35 cellular contexts compared by ENCODE assay signal in genomic region chr10:22053048-22053447, GRCh38. TPM values are rescaled to one million over a fixed set of nuclear protein-coding genes. Genes with fewer than 3 reads are reported as not detected.
DNase-seq lines count a peak whose midpoint lies in the region; ATAC-seq and TF ChIP-seq lines count a peak whose summit lies in the region.
"Had no signal": no experiment of that assay in that cellular context is flagged by ENCODE, and none has a peak within 500 bp of the region (broad histone marks: within the 10 kb centered on the region; RNA-seq: fewer than 3 reads in every experiment).

No MANE protein-coding gene starts in this region.

- no peaks in the 10 kb centered on the region for H3K27me3 ChIP-seq in tibial nerve
- H3K27me3 ChIP-seq: sigmoid colon, transverse colon had no signal

- TF ChIP-seq POLR2A in tibial nerve (IDR thresholded peaks at IDR 0.05), result no peak

- peaks cover 2% of the 10 kb centered on the region for H3K36me3 Mint-ChIP-seq in T-helper 17 cell (ENCODE audit: low read depth)
- H3K36me3 Mint-ChIP-seq: immature natural killer cell, naive B cell had no signal

- peak; percentile 23 for ATAC-seq in T-helper 17 cell
- no peak for ATAC-seq in GM19023 (IDR thresholded peaks at IDR 0.05; ENCODE audit: unreplicated experiment)
- ATAC-seq: left ventricle myocardium superior, Panc1 had no signal

- 64 to 76% methylated on average over 5 of the region's 5 CpGs for WGBS in tibial nerve, 2 donors

- H3K9me3 ChIP-seq in T-helper 17 cell (ENCODE audit: control insufficient read depth, low read length, poor library complexity, severe bottlenecking), result peaks cover 4% of the 10 kb centered on the region
- no peaks in the 10 kb centered on the region for H3K9me3 ChIP-seq in tibial nerve
- H3K9me3 ChIP-seq: sigmoid colon, transverse colon had no signal

- H3K4me3 Mint-ChIP-seq in T-helper 17 cell, result no peak overlapping the region
- H3K4me3 Mint-ChIP-seq: activated CD4-positive, alpha-beta T cell treated with anti-CD3 and anti-CD28 coated beads, Interleukin-2, amount 10 ng/mL, durations not matched to agents 24 days and 14 days; activated naive CD8-positive, alpha-beta T cell; HFFc6; immature natural killer cell; naive B cell had no signal

- TF ChIP-seq CTCF in tibial nerve (IDR thresholded peaks at IDR 0.05), result no peak

- H3K27me3 Mint-ChIP-seq in T-helper 17 cell, result no peaks in the 10 kb centered on the region
- H3K27me3 Mint-ChIP-seq: progenitor cell of endocrine pancreas had no signal

- DNase-seq in HT1080 (ENCODE audit: low read depth) (peak; percentile 30), T-helper 17 cell (no peak), kidney tubule cell (ENCODE audit: low spot score) (peak; percentile 59), tibial nerve (ENCODE audit: low spot score in 2 of 2) (peak; percentile 5 to 17), NCI-H69 (lab: John Stamatoyannopoulos, UW) (no peak), inferior parietal cortex (ENCODE audit: extremely low spot score) (no peak)
- DNase-seq: activated CD4-positive, alpha-beta T cell treated with anti-CD3 and anti-CD28 coated beads, Interleukin-2, amount 10 ng/mL, durations not matched to agents 24 days and 14 days; activated CD8-positive, alpha-beta memory T cell treated with anti-CD3 and anti-CD28 coated beads for 24 hours; activated effector memory CD4-positive, alpha-beta T cell treated with Interleukin-2 at 50 U/mL for 16 hours; activated T-cell treated with anti-CD3 and anti-CD28 coated beads for 4 hours; C1 segment of cervical spinal cord; COR-L47; GF-D8; GM23248; HFFc6; immature natural killer cell; left ventricle myocardium superior; midbrain; naive B cell; NCI-H1436; NCI-H2081; NCI-H345; nucleus accumbens; SIG-M5; sigmoid colon; stimulated activated CD4-positive, alpha-beta T cell treated with anti-CD3 and anti-CD28 coated beads, Interleukin-12 subunit alpha, Interleukin-12 subunit beta, amount 100 ng/mL, for 4 hours; stimulated activated CD4-positive, alpha-beta T cell treated with anti-CD3 and anti-CD28 coated beads, Interleukin-2, amount 100 ng/mL, for 48 hours; T-helper 9 cell; transverse colon; WERI-Rb-1 had no signal

- H3K27ac Mint-ChIP-seq in T-helper 17 cell, result no peak overlapping the region
- H3K27ac Mint-ChIP-seq: activated CD4-positive, alpha-beta T cell treated with anti-CD3 and anti-CD28 coated beads, Interleukin-2, amount 10 ng/mL, durations not matched to agents 24 days and 14 days; activated naive CD8-positive, alpha-beta T cell; HFFc6; immature natural killer cell; naive B cell; progenitor cell of endocrine pancreas had no signal

- peaks cover 5% of the 10 kb centered on the region for H3K4me1 Mint-ChIP-seq in T-helper 17 cell
- H3K4me1 Mint-ChIP-seq: activated CD4-positive, alpha-beta T cell treated with anti-CD3 and anti-CD28 coated beads, Interleukin-2, amount 10 ng/mL, durations not matched to agents 24 days and 14 days; immature natural killer cell; naive B cell had no signal

- H3K27ac ChIP-seq in tibial nerve, result no peak overlapping the region
- H3K27ac ChIP-seq: GM23248, KMS-11, sigmoid colon, transverse colon, WERI-Rb-1 had no signal

- H3K4me1 ChIP-seq in tibial nerve, result no peaks in the 10 kb centered on the region
- H3K4me1 ChIP-seq: sigmoid colon, transverse colon had no signal

- H3K4me3 ChIP-seq in tibial nerve, result no peak overlapping the region
- H3K4me3 ChIP-seq: GM23248, sigmoid colon, transverse colon had no signal

- TF ChIP-seq EP300 in tibial nerve (IDR thresholded peaks at IDR 0.05), result no peak

- H3K36me3 ChIP-seq in tibial nerve, result no peaks in the 10 kb centered on the region
- H3K36me3 ChIP-seq: sigmoid colon, transverse colon, WERI-Rb-1 had no signal

RNA-seq across cellular contexts. Expression of gene DNAJC1, which starts 49.5 kb away (rescaled TPM):
- 21.8 and 23.0 TPM in 2 replicates for total RNA-seq in HT1080 (2014; rRNA removed; shearing (Covaris generic))
- polyA plus RNA-seq in HT1080 (2015; cell fraction: cytosol; rRNA removed), result 28.7 and 37.9 TPM in 2 replicates
- polyA plus RNA-seq in HT1080 (2015; cell fraction: nucleus; rRNA removed), result 32.9 and 59.8 TPM in 2 replicates
- total RNA-seq in T-helper 17 cell (10 to 100 TPM; 20.9 to 25.1 TPM), tibial nerve (100 to 1,000 TPM in 1 of 4 donors, 10 to 100 TPM in 3; 71.7 to 112 (median 82.9) TPM)

Comparison
In these comparisons a context has a peak if more than half of its experiments do, and no peak if none do; other contexts are left out.
1. DNase-seq: peak in HT1080 (single experiment), kidney tubule cell (single experiment) and tibial nerve (2 of 2); none in T-helper 17 cell (0 of 3), NCI-H69 (single experiment) and inferior parietal cortex (single experiment).